ENCODE assay signal across 6 cellular contexts in the genomic region with DNA sequence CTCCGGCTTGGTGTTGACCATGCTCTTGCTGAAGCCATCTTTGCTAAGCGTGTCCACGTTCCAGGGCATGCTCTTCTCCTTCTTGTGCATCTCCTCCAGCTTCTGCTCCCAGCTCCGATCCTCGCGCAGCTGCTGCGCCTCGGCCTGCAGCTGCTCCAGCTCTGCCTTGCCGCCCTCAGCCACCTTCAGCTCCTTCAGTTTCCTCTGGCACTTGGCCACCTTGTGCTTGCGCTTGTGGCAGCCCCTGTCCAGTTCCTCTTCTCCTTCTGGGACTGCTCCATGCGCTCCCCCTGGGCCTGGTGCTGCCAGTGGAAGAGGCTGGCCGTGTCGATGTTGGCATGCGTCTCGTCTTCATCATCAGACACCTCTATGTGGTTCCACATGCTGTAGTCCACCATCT.
"Had no signal": no experiment of that assay in that cellular context is flagged by ENCODE, and none has a peak within 500 bp of the region (broad histone marks: within the 10 kb centered on the region; RNA-seq: fewer than 3 reads in every experiment).

No MANE protein-coding gene starts in this region.

- H3K4me3 Mint-ChIP-seq: GM23338, H9 had no signal

- H3K27ac Mint-ChIP-seq: GM23338, H9 had no signal

- ATAC-seq: GM23338, HepG2 had no signal

- H3K4me1 Mint-ChIP-seq: GM23338, H9, IgD-negative memory B cell had no signal

- H3K4me3 ChIP-seq: GM23338 had no signal

- H2AFZ ChIP-seq: GM23338 had no signal

- H3K27ac ChIP-seq: HL-60 had no signal

- DNase-seq: H9, HCEC 1CT had no signal

- H3K4me2 ChIP-seq: GM23338 had no signal
